ENCODE assay signal across 1 cellular context in genomic region chr11:96310236-96310635, GRCh38.
TF ChIP-seq lines count a peak whose summit lies in the region.

No MANE protein-coding gene starts in this region.

TF ChIP-seq in HCT116, 20 proteins besides CTCF, POLR2A, EP300 and RAD21 (continued from another document):
- no peak for TF ChIP-seq REST (IDR thresholded peaks at IDR 0.05; ENCODE audit: low read depth)
- TF ChIP-seq POLR2AphosphoS5 (IDR thresholded peaks at IDR 0.05; ENCODE audit: low read depth, low read length) = no peak
- TF ChIP-seq ELF1 (IDR thresholded peaks at IDR 0.05; ENCODE audit: borderline replicate concordance, low read depth) = no peak
- no peak for TF ChIP-seq SP1 (IDR thresholded peaks at IDR 0.05; ENCODE audit: low read depth)
- TF ChIP-seq JUND (IDR thresholded peaks at IDR 0.05) = no peak
- TF ChIP-seq TCF7L2 (IDR thresholded peaks at IDR 0.05; ENCODE audit: borderline replicate concordance, extremely low read depth, insufficient read depth, insufficient read length) = no peak
- no peak for TF ChIP-seq SRF (IDR thresholded peaks at IDR 0.05; ENCODE audit: low read depth)
- TF ChIP-seq ZNF274 (IDR thresholded peaks at IDR 0.05; ENCODE audit: low read depth, low read length) = no peak
- no peak for TF ChIP-seq ATF3 (IDR thresholded peaks at IDR 0.05)
- TF ChIP-seq CBX3 (IDR thresholded peaks at IDR 0.05; ENCODE audit: low read depth) = no peak
- no peak for TF ChIP-seq ZBTB33 (IDR thresholded peaks at IDR 0.05; ENCODE audit: extremely low read depth, insufficient replicate concordance, low read length)
- TF ChIP-seq ZFX (IDR thresholded peaks at IDR 0.05) = no peak
